Comparison of ENCODE assay signal across 21 cellular contexts in the genomic region with DNA sequence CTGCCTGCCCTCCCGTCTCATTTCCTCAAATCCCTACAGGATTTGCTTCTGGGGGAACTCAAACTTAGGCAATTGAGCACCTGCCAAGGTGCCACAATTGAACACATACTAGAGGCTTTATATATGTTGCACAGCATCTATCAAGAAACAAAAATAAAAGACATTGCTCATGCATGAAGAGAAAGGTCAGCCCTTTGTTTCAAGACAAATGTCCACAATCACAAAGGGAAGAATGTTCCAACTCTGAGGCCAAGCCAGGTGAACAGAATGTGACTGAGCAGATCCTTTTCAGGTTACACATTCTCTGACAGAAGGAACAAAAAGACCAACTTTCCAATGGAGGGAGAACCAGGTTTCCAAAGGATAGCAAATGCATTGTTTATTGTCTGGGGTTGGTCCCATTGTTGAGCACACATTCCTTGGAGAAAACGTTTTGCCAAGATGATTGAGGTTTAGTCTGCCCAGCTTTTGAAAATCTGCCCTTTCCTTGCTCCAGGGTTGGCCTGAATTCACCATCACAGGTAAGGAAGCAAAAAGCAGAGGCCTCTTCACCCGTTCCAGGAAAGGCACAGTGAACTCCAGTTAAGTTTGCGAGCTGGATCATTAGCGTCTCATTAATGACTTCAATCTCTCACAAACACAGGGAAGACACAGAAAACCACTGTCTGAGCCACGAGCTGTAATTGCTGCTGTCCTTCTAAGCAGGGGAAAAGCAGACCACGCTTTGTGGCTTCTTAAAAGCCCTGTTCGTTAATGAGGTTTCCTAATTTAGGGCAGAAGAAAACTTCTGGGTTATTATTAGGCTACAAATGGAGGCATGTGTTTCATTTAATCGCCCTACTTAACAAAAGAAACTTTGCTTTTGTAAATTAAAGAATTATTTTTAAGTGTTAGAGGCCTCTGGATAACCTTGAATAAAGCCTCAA. TPM values are rescaled to one million over a fixed set of nuclear protein-coding genes. Genes with fewer than 3 reads are reported as not detected.
DNase-seq lines count a peak whose midpoint lies in the region; TF ChIP-seq lines count a peak whose summit lies in the region.
"Had no signal": no experiment of that assay in that cellular context is flagged by ENCODE, and none has a peak within 500 bp of the region (broad histone marks: within the 10 kb centered on the region; RNA-seq: fewer than 3 reads in every experiment).

No MANE protein-coding gene starts in this region.

- H3F3A ChIP-seq in neural progenitor cell (ENCODE audit: low read depth): peaks cover 13% of the 10 kb centered on the region

- H3K9me3 Mint-ChIP-seq in neural progenitor cell: no peaks in the 10 kb centered on the region
- H3K9me3 Mint-ChIP-seq: CD8-positive, alpha-beta T cell had no signal

- H3K9ac ChIP-seq in BLaER1 (no peak overlapping the region), KMS-11 (no peak overlapping the region), neural progenitor cell (no peak overlapping the region)

- H3K9me3 ChIP-seq in BLaER1 (peaks cover 7% of the 10 kb centered on the region; the same call in 1 of the 2 replicates), neural progenitor cell (ENCODE audit: low read depth) (no peaks in the 10 kb centered on the region)

- no peak overlapping the region for H3K4me3 Mint-ChIP-seq in neural progenitor cell
- H3K4me3 Mint-ChIP-seq: CD8-positive, alpha-beta T cell had no signal

- H3K36me3 ChIP-seq in BLaER1 (no peaks in the 10 kb centered on the region), KMS-11 (ENCODE audit: insufficient read depth) (no peaks in the 10 kb centered on the region), neural progenitor cell (no peaks in the 10 kb centered on the region)

- H3K36me3 Mint-ChIP-seq in neural progenitor cell: no peaks in the 10 kb centered on the region
- H3K36me3 Mint-ChIP-seq: CD8-positive, alpha-beta T cell had no signal

- H3K27me3 ChIP-seq in BLaER1 (no peaks in the 10 kb centered on the region), KMS-11 (ENCODE audit: insufficient read depth, low read depth) (no peaks in the 10 kb centered on the region), neural progenitor cell (no peaks in the 10 kb centered on the region)

- no peak overlapping the region for H3K4me3 ChIP-seq in BLaER1
- no peak overlapping the region for H3K4me3 ChIP-seq in KMS-11 (IDR thresholded peaks at IDR 0.05; ENCODE audit: insufficient read depth, low read depth, low read length)
- no peak overlapping the region for H3K4me3 ChIP-seq in neural progenitor cell
- H3K4me3 ChIP-seq: K562 had no signal

- H3K27me3 Mint-ChIP-seq in neural progenitor cell (ENCODE audit: insufficient read depth, low read depth): peaks cover 9% of the 10 kb centered on the region

- TF ChIP-seq CTCF in KMS-11 (conservative IDR thresholded peaks at IDR 0.05; ENCODE audit: low read depth, low read length) (no peak), neural progenitor cell (IDR thresholded peaks at IDR 0.05) (no peak)

- H3K4me2 ChIP-seq in BLaER1: peak overlapping the region; percentile 67
- H3K4me2 ChIP-seq in KMS-11: peak overlapping the region; percentile 33; the same call in 1 of the 2 replicates
- H3K4me2 ChIP-seq in neural progenitor cell: peak overlapping the region; percentile 37

- DNase-seq in astrocyte of the hippocampus (ENCODE audit: low read depth, low spot score) (peak; percentile 27), neural progenitor cell (ENCODE audit: low spot score) (peak; percentile 55), CD1c-positive myeloid dendritic cell (ENCODE audit: extremely low spot score) (no peak), HT-29 (ENCODE audit: low spot score) (no peak), COR-L47 (lab: John Stamatoyannopoulos, UW) (no peak)
- no peak for DNase-seq in activated CD4-positive, alpha-beta T cell treated with anti-CD3 and anti-CD28 coated beads for 4 hours
- DNase-seq: CD8-positive, alpha-beta T cell; DMS 273 treated with DMSO at 0.1 percent for 48 hours; DMS79; EL; GDM1; H7; MM.1S; NCI-H2029; NCI-H2227 treated with DMSO at 0.1 percent for 48 hours; NCI-H526 treated with DMSO at 0.1 percent for 48 hours; SHP77 had no signal

- H3K27ac ChIP-seq in BLaER1 (peak overlapping the region; percentile 38; the same call in 1 of the 2 replicates), KMS-11 (no peak overlapping the region; the same call in 1 of the 2 replicates), neural progenitor cell (peak overlapping the region; percentile 52)
- H3K27ac ChIP-seq: RWPE1 had no signal

- H3K79me2 ChIP-seq in KMS-11 (ENCODE audit: insufficient read depth, low read depth): no peaks in the 10 kb centered on the region
- no peaks in the 10 kb centered on the region for H3K79me2 ChIP-seq in neural progenitor cell (ENCODE audit: low read depth)

- peak overlapping the region; percentile 35; the same call in 1 of the 2 replicates for H2AFZ ChIP-seq in KMS-11 (ENCODE audit: low read depth)
- H2AFZ ChIP-seq in neural progenitor cell (replicated peaks): no peak overlapping the region

- peaks cover 9% of the 10 kb centered on the region for H3K4me1 Mint-ChIP-seq in neural progenitor cell

- no peak overlapping the region for H3K27ac Mint-ChIP-seq in neural progenitor cell
- H3K27ac Mint-ChIP-seq: CD8-positive, alpha-beta T cell had no signal

- peaks cover 30% of the 10 kb centered on the region for H3K4me1 ChIP-seq in BLaER1
- peaks cover 33% of the 10 kb centered on the region for H3K4me1 ChIP-seq in KMS-11 (ENCODE audit: low read depth, poor library complexity, severe bottlenecking)
- peaks cover 16% of the 10 kb centered on the region for H3K4me1 ChIP-seq in neural progenitor cell

- H4K20me1 ChIP-seq in BLaER1 (no peaks in the 10 kb centered on the region), KMS-11 (ENCODE audit: insufficient read depth) (no peaks in the 10 kb centered on the region), neural progenitor cell (ENCODE audit: low read depth) (no peaks in the 10 kb centered on the region)

RNA-seq across cellular contexts. Expression of a gene that starts 50.4 kb away (rescaled TPM):
- total RNA-seq in neural progenitor cell (ENCODE audit: low replicate concordance): 8.6 and 10.1 TPM in 2 replicates
- total RNA-seq in HT-29 (2014; rRNA removed; shearing (Covaris generic)): 14.4 and 19.7 TPM in 2 replicates

Comparison
In these comparisons a context has a peak if more than half of its experiments do, and no peak if none do; other contexts are left out.
1. DNase-seq: peak in astrocyte of the hippocampus (single experiment) and neural progenitor cell (single experiment); none in CD1c-positive myeloid dendritic cell (single experiment), activated CD4-positive, alpha-beta T cell treated with anti-CD3 and anti-CD28 coated beads for 4 hours (0 of 2), HT-29 (single experiment) and COR-L47 (single experiment).
2. Peak in every context shown above with its lines, with median percentiles within 50 percentile points of each other: H3K4me2 ChIP-seq.